In the genomic region with DNA sequence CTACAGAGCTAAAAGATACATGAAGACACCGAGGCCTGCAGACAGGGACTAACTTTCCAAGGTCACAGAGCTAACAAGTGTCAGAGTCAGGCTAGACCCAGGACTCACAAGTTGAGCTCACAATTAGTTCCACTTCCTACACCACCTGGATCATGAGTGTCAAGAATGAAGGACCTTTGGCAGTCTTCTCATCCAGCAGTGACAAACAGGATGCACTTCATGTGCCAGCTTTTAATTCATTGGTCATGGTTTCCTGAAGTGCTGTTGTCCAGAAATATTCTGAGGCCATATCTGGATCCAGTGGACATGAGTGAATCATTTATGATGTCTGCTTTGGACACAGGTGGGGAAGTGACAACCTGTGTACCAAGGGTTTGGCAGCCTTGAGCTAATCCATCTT, we compare ENCODE assay signal across 9 cellular contexts.
"Had no signal": no experiment of that assay in that cellular context is flagged by ENCODE, and none has a peak within 500 bp of the region (broad histone marks: within the 10 kb centered on the region; RNA-seq: fewer than 3 reads in every experiment).

No MANE protein-coding gene starts in this region.

- H3K4me1 Mint-ChIP-seq: IgD-negative memory B cell had no signal

- H2AFZ ChIP-seq: GM23338 had no signal

- H3K4me3 Mint-ChIP-seq: GM23338, HFFc6, IgD-negative memory B cell had no signal

- H3K4me2 ChIP-seq: GM23338 had no signal

- ATAC-seq: GM23338, HCT116, HepG2 had no signal

- H3K4me1 ChIP-seq: HAP-1 had no signal

- DNase-seq: H7, HFFc6, KBM-7 had no signal

- H3K27ac ChIP-seq: HL-60 had no signal

- H3K36me3 ChIP-seq: HAP-1 had no signal

- H3K27ac Mint-ChIP-seq: GM23338, HFFc6, IgD-negative memory B cell had no signal

- H3K9me3 ChIP-seq: HAP-1 had no signal

- FAIRE-seq: HepG2 had no signal

- H3K4me3 ChIP-seq: GM23338, HAP-1 had no signal
